Comparison of ENCODE assay signal across 10 cellular contexts in the genomic region with DNA sequence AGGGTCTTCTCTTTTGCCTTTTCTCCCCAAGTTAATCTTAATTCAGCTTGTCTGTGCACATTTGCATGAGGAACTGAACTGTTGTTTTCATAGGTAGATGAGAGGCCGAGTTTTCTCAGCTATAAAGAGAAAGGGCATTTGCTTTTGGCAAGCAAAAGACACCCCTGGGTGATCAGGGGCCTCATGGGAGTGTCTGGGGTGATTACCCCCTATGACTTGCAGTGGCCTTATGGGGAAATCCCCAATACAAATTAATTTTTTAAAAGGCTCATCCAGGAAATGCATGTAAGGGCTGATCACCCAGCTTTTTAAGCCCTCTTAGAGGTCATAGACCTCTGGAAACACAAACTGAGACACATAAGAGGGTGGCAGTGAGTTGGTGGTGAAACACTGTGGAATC. TPM values are rescaled to one million over a fixed set of nuclear protein-coding genes. Genes with fewer than 3 reads are reported as not detected.
"Had no signal": no experiment of that assay in that cellular context is flagged by ENCODE, and none has a peak within 500 bp of the region (broad histone marks: within the 10 kb centered on the region; RNA-seq: fewer than 3 reads in every experiment).

No MANE protein-coding gene starts in this region.

- DNase-seq: GM23248, GOT3, H7, HFFc6, IMR-90 had no signal

- H3K4me3 ChIP-seq: GM23248, HAP-1, K562 had no signal

- H2AFZ ChIP-seq: GM23248 had no signal

- H3K27ac ChIP-seq: GM23248, HL-60 had no signal

- H3K36me3 ChIP-seq: HAP-1 had no signal

- H3K9me3 ChIP-seq: HAP-1 had no signal

- ATAC-seq: HCT116, K562 had no signal

- H3K4me3 Mint-ChIP-seq: HFFc6 had no signal

- FAIRE-seq: K562 had no signal

- H3K9ac ChIP-seq: GM23248 had no signal

- H3K4me1 ChIP-seq: HAP-1 had no signal

- H3K27ac Mint-ChIP-seq: HFFc6 had no signal

RNA-seq across cellular contexts. Expression of gene HMX1, which starts 56.4 kb away (rescaled TPM):
- total RNA-seq: GM23248, HFFc6, HT1080, IMR-90, K562 had no signal
- polyA plus RNA-seq: GM23248, IMR-90, K562 had no signal
